1 cellular context compared by ENCODE assay signal in genomic region chr7:139403601-139404000, GRCh38.
A peak's percentile ranks its signal among the peaks of the same experiment; 100 is the strongest.
TF ChIP-seq lines count a peak whose summit lies in the region.

No MANE protein-coding gene starts in this region.

TF ChIP-seq in K562, 482 proteins besides CTCF, POLR2A, EP300 and RAD21:
- TF ChIP-seq TCF7 (IDR thresholded peaks at IDR 0.05; ENCODE audit: borderline replicate concordance) = no peak
- TF ChIP-seq E2F5 (CRISPR knock-in tag; IDR thresholded peaks at IDR 0.05) = 0 out of 2 replicates have a peak, but pooled peaks have one; percentile 21
TF ChIP-seq in K562: peak in this region for 1.
